Comparison of ENCODE assay signal across 8 cellular contexts in genomic region chr2:95414015-95414594, GRCh38. TPM values are rescaled to one million over a fixed set of nuclear protein-coding genes. Genes with fewer than 3 reads are reported as not detected.
DNase-seq lines count a peak whose midpoint lies in the region; ATAC-seq, FAIRE-seq and TF ChIP-seq lines count a peak whose summit lies in the region.
"Not testable (repeated sequence)": the region's sequence is repeated elsewhere in the genome, so short reads cannot be mapped to it uniquely, and the experiment has no call there.

No MANE protein-coding gene starts in this region.

- H3K4me1 Mint-ChIP-seq in CD14-positive monocyte, result not testable (repeated sequence)

- H3K9me3 Mint-ChIP-seq in CD14-positive monocyte, result not testable (repeated sequence)

- not testable (repeated sequence) for H3K36me3 ChIP-seq in kidney (ENCODE audit: control insufficient read depth in 1 of 2, insufficient read depth in 2 of 2, low read length in 2 of 2)

- ATAC-seq in GM19438 (IDR thresholded peaks at IDR 0.05; ENCODE audit: low read depth, unreplicated experiment), result peak; percentile 75
- peak; percentile 70 for ATAC-seq in HG03558 (IDR thresholded peaks at IDR 0.05; ENCODE audit: extremely low read depth, unreplicated experiment)

- H3K27me3 Mint-ChIP-seq in CD14-positive monocyte (ENCODE audit: low read depth in 3 of 3), result not testable (repeated sequence)

- H3K27ac Mint-ChIP-seq in CD14-positive monocyte, result not testable (repeated sequence)

- not testable (repeated sequence) for FAIRE-seq in kidney (lab: Jason Lieb, UNC)

- not testable (repeated sequence) for H3K27ac ChIP-seq in caudate nucleus (ENCODE audit: low read depth, low read length); kidney (ENCODE audit: low read depth in 2 of 2, low read length in 2 of 2)

- intact Hi-C loops in CD14-positive monocyte (cut with micrococcal nuclease); kidney (cut with DNase I): not testable (repeated sequence)

- not testable (repeated sequence) for H3K4me3 Mint-ChIP-seq in CD14-positive monocyte

- H3K9me3 ChIP-seq in kidney (ENCODE audit: control insufficient read depth in 1 of 2, low read length in 2 of 2), result not testable (repeated sequence)

- H3K4me3 ChIP-seq in kidney (ENCODE audit: low read length in 2 of 2), result not testable (repeated sequence)

- TF ChIP-seq CTCF in CD14-positive monocyte (IDR thresholded peaks at IDR 0.05), result peak; percentile 66
- peak; percentile 66 for TF ChIP-seq CTCF in kidney (IDR thresholded peaks at IDR 0.05; ENCODE audit: borderline replicate concordance, extremely low read depth, insufficient read depth)

- H3K4me1 ChIP-seq in kidney (ENCODE audit: control insufficient read depth in 1 of 2, insufficient read depth in 1 of 2, low read depth in 1 of 2, low read length in 2 of 2), result not testable (repeated sequence)

- not testable (repeated sequence) for DNase-seq in CD14-positive monocyte (ENCODE audit: low spot score)
- DNase-seq in NCI-H748 (lab: John Stamatoyannopoulos, UW; ENCODE audit: unreplicated experiment) (peak; percentile 58), caudate nucleus (lab: John Stamatoyannopoulos, UW) (peak; percentile 15 to 93 (median 74)), kidney (peak; percentile 92)
- DNase-seq in activated CD4-positive, alpha-beta T cell treated with anti-CD3 and anti-CD28 coated beads for 4 hours, result peak; percentile 44 to 53
- DNase-seq in stimulated activated CD4-positive, alpha-beta T cell treated with anti-CD3 and anti-CD28 coated beads, Interleukin-12 subunit alpha, Interleukin-12 subunit beta, amount 100 ng/mL, for 48 hours (ENCODE audit: low read depth in 2 of 3, low spot score in 1 of 3), result peak; percentile 36 to 59 (median 52)

- H3K9ac ChIP-seq in kidney (ENCODE audit: low read length in 2 of 2), result not testable (repeated sequence)

- not testable (repeated sequence) for H3K36me3 Mint-ChIP-seq in CD14-positive monocyte

RNA-seq across cellular contexts. Expression of gene FAHD2A, which starts 11.6 kb away (rescaled TPM):
- polyA plus RNA-seq in CD14-positive monocyte (10 to 100 TPM in 1 of 2 donors, 1 to 10 TPM in 1; 9.7 to 10.5 TPM), kidney (ENCODE audit: insufficient read depth, low read depth, low replicate concordance) (64.9 TPM)
- total RNA-seq in kidney, result 24.9 TPM
